Comparison of ENCODE assay signal across 19 cellular contexts in genomic region chr17:2957631-2958286, GRCh38.
DNase-seq lines count a peak whose midpoint lies in the region; ATAC-seq, FAIRE-seq and TF ChIP-seq lines count a peak whose summit lies in the region.
"Had no signal": no experiment of that assay in that cellular context is flagged by ENCODE, and none has a peak within 500 bp of the region (broad histone marks: within the 10 kb centered on the region; RNA-seq: fewer than 3 reads in every experiment).

No MANE protein-coding gene starts in this region.

- intact Hi-C loops in transverse colon (cut with DNase I; ENCODE audit: low total_unique reads): no loop called here

- 91% methylated on average over 12 of the region's 12 CpGs for WGBS in A549 (ENCODE audit: missing lambda C conversion rate)
- no CpG with 5 or more reads among the region's 12 CpGs for WGBS in H9 (ENCODE audit: extremely low coverage, insufficient read length, low lambda C conversion rate)
- 93 to 100% methylated on average over 1 to 12 of the region's 12 CpGs for WGBS in transverse colon (ENCODE audit: low coverage in 1 of 2), 2 donors

- H3K4me1 ChIP-seq in A549: peaks cover 75% of the 10 kb centered on the region
- peaks cover 3% of the 10 kb centered on the region; the same call in 1 of the 2 replicates for H3K4me1 ChIP-seq in H9 (ENCODE audit: insufficient read depth, low read length)
- peaks cover 50% of the 10 kb centered on the region for H3K4me1 ChIP-seq in keratinocyte (ENCODE audit: control insufficient read depth, extremely low read depth, insufficient read depth, low read length)
- H3K4me1 ChIP-seq in transverse colon: peaks cover 4 to 56% (median 23%) of the 10 kb centered on the region in 4 donors

- H3K79me1 ChIP-seq in H9 (ENCODE audit: insufficient read depth, low read depth, low read length, poor library complexity, severe bottlenecking): no peaks in the 10 kb centered on the region

- DNase-seq in A549 (ENCODE audit: low read depth in 1 of 2, low spot score in 1 of 2): no peak
- peak; percentile 27 for DNase-seq in H9
- peak; percentile 53 for DNase-seq in astrocyte of the hippocampus (ENCODE audit: low read depth, low spot score)
- DNase-seq in keratinocyte (ENCODE audit: low read depth, low spot score): no peak
- DNase-seq in transverse colon: no peak
- DNase-seq: activated CD4-positive, alpha-beta T cell treated with anti-CD3 and anti-CD28 coated beads, Interleukin-2, amount 10 ng/mL, durations not matched to agents 24 days and 14 days; COR-L47; effector CD4-positive, alpha-beta T cell; Kasumi-1; NCI-H1436 treated with DMSO at 0.1 percent for 48 hours had no signal

- no peaks in the 10 kb centered on the region for H3K23me2 ChIP-seq in H9 (ENCODE audit: insufficient read length, low read depth, low read length, poor library complexity, severe bottlenecking)

- POLR2A ChIA-PET in A549 (lab: Yijun Ruan, JAX): interaction anchor here (0.6 kb wide), 1 partner anchor 108 kb away, joined by 6 read pairs; no protein-coding TSS in a partner anchor

- H3K23ac ChIP-seq in H9 (ENCODE audit: insufficient read length, low read depth, low read length): no peak overlapping the region

- H3K27ac Mint-ChIP-seq in H9: peak overlapping the region; percentile 40 to 88 (median 85); a peak in 5 of 7 replicates
- no peak overlapping the region for H3K27ac Mint-ChIP-seq in stimulated activated memory B cell treated with anti-CD40 and anti-IgM and Interleukin-4, amounts not matched to agents 10 μg/mL and 1 μg/mL and 100 μg/mL, for 72 hours
- H3K27ac Mint-ChIP-seq: activated CD4-positive, alpha-beta T cell treated with anti-CD3 and anti-CD28 coated beads, Interleukin-2, amount 10 ng/mL, durations not matched to agents 24 days and 14 days; activated naive CD8-positive, alpha-beta T cell had no signal

- H3K9ac ChIP-seq in H9 (ENCODE audit: extremely low read depth, insufficient read length, low read length): no peak overlapping the region
- no peak overlapping the region for H3K9ac ChIP-seq in keratinocyte (ENCODE audit: control insufficient read depth, extremely low read depth, insufficient read depth, low read length)
- H3K9ac ChIP-seq: parathyroid adenoma had no signal

- dilution Hi-C loops in keratinocyte (cut with MboI; ENCODE audit: extremely low pct_ligation_motif_present, low sequenced_read_pairs): no loop called here

- H3K36me3 ChIP-seq in keratinocyte (ENCODE audit: control insufficient read depth in 2 of 2, extremely low read depth in 1 of 2, insufficient read depth in 2 of 2, low read length in 2 of 2) (peaks cover 0 to 4% of the 10 kb centered on the region in 2 experiments), transverse colon (no peaks in the 10 kb centered on the region)
- H3K36me3 ChIP-seq: cardiac muscle cell, upper lobe of left lung had no signal

- H3K4me3 ChIP-seq in A549: no peak overlapping the region
- H3K4me3 ChIP-seq in keratinocyte (ENCODE audit: control insufficient read depth in 2 of 3, extremely low read depth in 1 of 3, insufficient read depth in 2 of 3, low read depth in 1 of 3, low read length in 3 of 3): no peak overlapping the region
- no peak overlapping the region for H3K4me3 ChIP-seq in transverse colon
- H3K4me3 ChIP-seq: cardiac muscle cell, skin epidermis, upper lobe of left lung had no signal

- H3K56ac ChIP-seq in H9 (ENCODE audit: insufficient read length, low read depth, low read length): no peak overlapping the region

- H3K27me3 Mint-ChIP-seq in H9 (ENCODE audit: low read depth): no peaks in the 10 kb centered on the region
- H3K27me3 Mint-ChIP-seq in stimulated activated memory B cell treated with anti-CD40 and anti-IgM and Interleukin-4, amounts not matched to agents 10 μg/mL and 1 μg/mL and 100 μg/mL, for 72 hours: peaks cover 32% of the 10 kb centered on the region
- H3K27me3 Mint-ChIP-seq: activated naive CD8-positive, alpha-beta T cell had no signal

- H3K4me2 ChIP-seq in A549 (peak overlapping the region; percentile 0; the same call in 1 of the 3 replicates), H9 (ENCODE audit: insufficient read depth, insufficient read length, low read length) (no peak overlapping the region), keratinocyte (ENCODE audit: control insufficient read depth, extremely low read depth, insufficient read depth, low read depth, low read length) (peak overlapping the region; percentile 16)

- no peak for TF ChIP-seq RAD21 in A549 (conservative IDR thresholded peaks at IDR 0.05 in 1 of 2, IDR thresholded peaks at IDR 0.05 in 1 of 2)

- no peak overlapping the region for H2BK15ac ChIP-seq in H9 (ENCODE audit: low read depth, low read length)

- H3K9me3 ChIP-seq in A549 (no peaks in the 10 kb centered on the region), H9 (ENCODE audit: control insufficient read depth, low read depth, low read length) (no peaks in the 10 kb centered on the region), keratinocyte (ENCODE audit: control insufficient read depth, low read depth, low read length) (no peaks in the 10 kb centered on the region), transverse colon (no peaks in the 10 kb centered on the region)
- H3K9me3 ChIP-seq: upper lobe of left lung had no signal

- peak overlapping the region; percentile 48; the same call in 1 of the 2 replicates for H3K14ac ChIP-seq in H9 (ENCODE audit: insufficient read depth, low read length)

- H3K4me3 Mint-ChIP-seq in H9: no peak overlapping the region
- no peak overlapping the region for H3K4me3 Mint-ChIP-seq in stimulated activated memory B cell treated with anti-CD40 and anti-IgM and Interleukin-4, amounts not matched to agents 10 μg/mL and 1 μg/mL and 100 μg/mL, for 72 hours
- H3K4me3 Mint-ChIP-seq: activated CD4-positive, alpha-beta T cell treated with anti-CD3 and anti-CD28 coated beads, Interleukin-2, amount 10 ng/mL, durations not matched to agents 24 days and 14 days; activated naive CD8-positive, alpha-beta T cell had no signal

- H3K79me2 ChIP-seq in H9 (ENCODE audit: insufficient read depth, low read length): 0 out of 2 replicates have a peak, but pooled peaks cover 3% of the 10 kb centered on the region
- H3K79me2 ChIP-seq in keratinocyte (ENCODE audit: control insufficient read depth, insufficient read depth, low read length): peaks cover 12% of the 10 kb centered on the region

- peaks cover 44 to 47% of the 10 kb centered on the region in 2 experiments for H3K4me1 Mint-ChIP-seq in H9
- peaks cover 27% of the 10 kb centered on the region for H3K4me1 Mint-ChIP-seq in stimulated activated memory B cell treated with anti-CD40 and anti-IgM and Interleukin-4, amounts not matched to agents 10 μg/mL and 1 μg/mL and 100 μg/mL, for 72 hours

- H2BK5ac ChIP-seq in H9 (ENCODE audit: insufficient read length, low read length): no peak overlapping the region

- no peak overlapping the region for H3K4ac ChIP-seq in H9 (ENCODE audit: low read depth, low read length)

- H4K20me1 ChIP-seq in H9 (ENCODE audit: control insufficient read depth, insufficient read depth, insufficient read length): no peaks in the 10 kb centered on the region
- H4K20me1 ChIP-seq in keratinocyte (ENCODE audit: control insufficient read depth, extremely low read depth, insufficient read depth, low read length): no peaks in the 10 kb centered on the region

- FAIRE-seq in A549 (lab: Jason Lieb, UNC) (no peak), keratinocyte (lab: Jason Lieb, UNC) (no peak)
- FAIRE-seq: GM12891 had no signal

- H4K5ac ChIP-seq in H9 (ENCODE audit: insufficient read length, low read depth, low read length): no peak overlapping the region

- in situ Hi-C loops in transverse colon (cut with MboI; ENCODE audit: low pct_ligation_motif_present in 1 of 4, low pct_unique_long_range_greater_than_20kb in 1 of 4, low sequenced_read_pairs in 3 of 4): no loop called here

- TF ChIP-seq POLR2A in A549 (IDR thresholded peaks at IDR 0.05; ENCODE audit: low read length) (no peak), transverse colon (IDR thresholded peaks at IDR 0.05) (no peak)

- H3T11ph ChIP-seq in H9 (ENCODE audit: low read length): no peak overlapping the region

- H2BK120ac ChIP-seq in H9 (ENCODE audit: low read depth, low read length, poor library complexity, severe bottlenecking): no peak overlapping the region

- H3K9me3 Mint-ChIP-seq in H9: no peaks in the 10 kb centered on the region; a peak in 1 of 5 replicates
- no peaks in the 10 kb centered on the region for H3K9me3 Mint-ChIP-seq in stimulated activated memory B cell treated with anti-CD40 and anti-IgM and Interleukin-4, amounts not matched to agents 10 μg/mL and 1 μg/mL and 100 μg/mL, for 72 hours
- H3K9me3 Mint-ChIP-seq: activated CD4-positive, alpha-beta T cell treated with anti-CD3 and anti-CD28 coated beads, Interleukin-2, amount 10 ng/mL, durations not matched to agents 24 days and 14 days had no signal

- CTCF ChIA-PET in A549 (lab: Yijun Ruan, JAX): interaction anchor here (1.0 to 8.9 kb wide), 6 partner anchors 10 to 130 kb away, joined by 3 to 60 read pairs (median 16); no protein-coding TSS in a partner anchor

- peak overlapping the region; percentile 83 to 91 for H3K27ac ChIP-seq in A549
- H3K27ac ChIP-seq in H9 (ENCODE audit: insufficient read length, low read depth, low read length): no peak overlapping the region
- H3K27ac ChIP-seq in keratinocyte (ENCODE audit: control insufficient read depth, insufficient read depth, low read length): no peak overlapping the region
- no peak overlapping the region for H3K27ac ChIP-seq in transverse colon
- H3K27ac ChIP-seq: cardiac muscle cell, parathyroid adenoma, skin epidermis, upper lobe of left lung had no signal

- H3K36me3 Mint-ChIP-seq in H9 (ENCODE audit: insufficient read depth in 1 of 3, low read depth in 3 of 3): peaks cover 0 to 2% (median 0%) of the 10 kb centered on the region in 3 experiments; a peak in 1 of 7 replicates
- no peaks in the 10 kb centered on the region for H3K36me3 Mint-ChIP-seq in stimulated activated memory B cell treated with anti-CD40 and anti-IgM and Interleukin-4, amounts not matched to agents 10 μg/mL and 1 μg/mL and 100 μg/mL, for 72 hours
- H3K36me3 Mint-ChIP-seq: activated naive CD8-positive, alpha-beta T cell had no signal

- H4K91ac ChIP-seq in H9 (ENCODE audit: insufficient read length, low read depth, low read length): no peak overlapping the region

- no peak overlapping the region for H4K8ac ChIP-seq in H9 (replicated peaks; ENCODE audit: insufficient read length, low read depth, low read length)

- ATAC-seq in A549 (no peak), HG02763 (IDR thresholded peaks at IDR 0.05; ENCODE audit: unreplicated experiment) (no peak), HG02623 (IDR thresholded peaks at IDR 0.05; ENCODE audit: unreplicated experiment) (no peak)
- no peak for ATAC-seq in stimulated activated memory B cell treated with anti-CD40 and anti-IgM and Interleukin-4, amounts not matched to agents 10 μg/mL and 1 μg/mL and 100 μg/mL, for 72 hours

- no peak overlapping the region for H2BK20ac ChIP-seq in H9 (ENCODE audit: low read depth, low read length, poor library complexity, severe bottlenecking)

- H3K18ac ChIP-seq in H9 (ENCODE audit: insufficient read length, low read depth, low read length): peak overlapping the region; percentile 24

- H3K9me1 ChIP-seq in keratinocyte (ENCODE audit: control insufficient read depth, extremely low read depth, insufficient read depth, low read length): peaks cover 8% of the 10 kb centered on the region

- no peak for TF ChIP-seq EP300 in A549 (IDR thresholded peaks at IDR 0.05)
- no peak for TF ChIP-seq EP300 in transverse colon (IDR thresholded peaks at IDR 0.05; ENCODE audit: low read depth)

- H2AK5ac ChIP-seq in H9 (ENCODE audit: insufficient read length, low read length): no peak overlapping the region

- H2BK12ac ChIP-seq in H9 (ENCODE audit: insufficient read length, low read depth, low read length): no peak overlapping the region

- H2AFZ ChIP-seq in H9 (ENCODE audit: low read length): no peak overlapping the region
- no peak overlapping the region for H2AFZ ChIP-seq in keratinocyte (ENCODE audit: control insufficient read depth, low read length)
- H2AFZ ChIP-seq: parathyroid adenoma had no signal

- no peak for TF ChIP-seq CTCF in A549 (IDR thresholded peaks at IDR 0.05)
- TF ChIP-seq CTCF in H9 (conservative IDR thresholded peaks at IDR 0.05): no peak
- no peak for TF ChIP-seq CTCF in keratinocyte (optimal IDR thresholded peaks at IDR 0.05 in 1 of 3, IDR thresholded peaks at IDR 0.05 in 1 of 3, conservative IDR thresholded peaks at IDR 0.05 in 1 of 3; ENCODE audit: extremely low read depth in 1 of 3, insufficient read depth in 2 of 3, low read length in 3 of 3)
- TF ChIP-seq CTCF in transverse colon (IDR thresholded peaks at IDR 0.05): no peak

- H3K27me3 ChIP-seq in H9 (ENCODE audit: insufficient read depth, low read length) (no peaks in the 10 kb centered on the region), keratinocyte (ENCODE audit: control insufficient read depth, extremely low read depth, insufficient read depth, low read length) (no peaks in the 10 kb centered on the region), transverse colon (no peaks in the 10 kb centered on the region)
- H3K27me3 ChIP-seq: cardiac muscle cell, upper lobe of left lung had no signal

Comparison
In these comparisons a context has a peak if more than half of its experiments do, and no peak if none do; other contexts are left out.
1. DNase-seq: peak in H9 (single experiment) and astrocyte of the hippocampus (single experiment); none in A549 (0 of 2), keratinocyte (single experiment) and transverse colon (single experiment).
2. H3K27ac ChIP-seq: peak in A549 (2 of 2); none in H9 (single experiment), keratinocyte (single experiment) and transverse colon (0 of 4).